Comparison of ENCODE assay signal across 8 cellular contexts in genomic region chr12:57517187-57517586, GRCh38. TPM values are rescaled to one million over a fixed set of nuclear protein-coding genes. Genes with fewer than 3 reads are reported as not detected.
A peak's percentile ranks its signal among the peaks of the same experiment; 100 is the strongest.
DNase-seq lines count a peak whose midpoint lies in the region; TF ChIP-seq lines count a peak whose summit lies in the region.

No MANE protein-coding gene starts in this region.

- peaks cover 0 to 3% (median 0%) of the 10 kb centered on the region in 8 donors for H3K9me3 Mint-ChIP-seq in CD4-positive, alpha-beta memory T cell
- H3K9me3 Mint-ChIP-seq in progenitor cell of endocrine pancreas (ENCODE audit: low read depth): no peaks in the 10 kb centered on the region

- no peak for DNase-seq in CD4-positive, alpha-beta memory T cell
- DNase-seq in choroid plexus epithelial cell (ENCODE audit: low read depth): peak; percentile 25
- no peak for DNase-seq in progenitor cell of endocrine pancreas (ENCODE audit: low spot score, unreplicated experiment)
- DNase-seq in ureter (ENCODE audit: low spot score): no peak
- DNase-seq in NCI-H2107 treated with DMSO at 0.1 percent for 48 hours (lab: John Stamatoyannopoulos, UW; ENCODE audit: unreplicated experiment): no peak
- no peak for DNase-seq in DMS79 treated with DMSO at 0.1 percent for 48 hours (lab: John Stamatoyannopoulos, UW)
- no peak for DNase-seq in colonic mucosa

- peaks cover 46 to 72% of the 10 kb centered on the region in 2 donors for H3K36me3 Mint-ChIP-seq in CD4-positive, alpha-beta memory T cell
- peaks cover 30% of the 10 kb centered on the region for H3K36me3 Mint-ChIP-seq in progenitor cell of endocrine pancreas (ENCODE audit: insufficient read depth)

- no peak overlapping the region for H3K4me3 ChIP-seq in CD4-positive, alpha-beta memory T cell (ENCODE audit: low read length in 2 of 2)
- H3K4me3 ChIP-seq in KMS-11 (IDR thresholded peaks at IDR 0.05; ENCODE audit: insufficient read depth, low read depth, low read length) (no peak overlapping the region), choroid plexus epithelial cell (ENCODE audit: low read depth, low read length) (no peak overlapping the region), colonic mucosa (no peak overlapping the region)

- H2AFZ ChIP-seq in KMS-11 (ENCODE audit: low read depth): no peak overlapping the region

- no peaks in the 10 kb centered on the region for H3K9me3 ChIP-seq in CD4-positive, alpha-beta memory T cell (ENCODE audit: control insufficient read depth in 1 of 2, low read length in 2 of 2)
- no peaks in the 10 kb centered on the region for H3K9me3 ChIP-seq in colonic mucosa

- peaks cover 21 to 52% (median 30%) of the 10 kb centered on the region in 4 donors for H3K4me1 Mint-ChIP-seq in CD4-positive, alpha-beta memory T cell
- H3K4me1 Mint-ChIP-seq in progenitor cell of endocrine pancreas (ENCODE audit: low read depth): peaks cover 20% of the 10 kb centered on the region

- POLR2A ChIA-PET in CD4-positive, alpha-beta memory T cell (lab: Charles Lee; ENCODE audit: partially characterized antibody): interaction anchor here (1.0 to 3.7 kb wide), 3 partner anchors 16 to 40 kb away, joined by 3 to 12 read pairs (median 10); partner anchors contain the start of gene ARHGAP9

- H3K4me2 ChIP-seq in KMS-11: no peak overlapping the region; the same call in 1 of the 2 replicates

- intact Hi-C loops in CD4-positive, alpha-beta memory T cell (cut with micrococcal nuclease): no loop called here
- intact Hi-C loops in colonic mucosa (cut with DNase I): no loop called here

- H3K9ac ChIP-seq in KMS-11: no peak overlapping the region
- no peak overlapping the region for H3K9ac ChIP-seq in colonic mucosa (ENCODE audit: low read depth in 2 of 2, low read length in 2 of 2)

- H4K20me1 ChIP-seq in KMS-11 (ENCODE audit: insufficient read depth): no peaks in the 10 kb centered on the region

- H3K27me3 ChIP-seq in CD4-positive, alpha-beta memory T cell (ENCODE audit: insufficient read depth, low read length): no peaks in the 10 kb centered on the region
- H3K27me3 ChIP-seq in KMS-11 (ENCODE audit: insufficient read depth, low read depth) (no peaks in the 10 kb centered on the region), colonic mucosa (no peaks in the 10 kb centered on the region)

- CTCF ChIA-PET in CD4-positive, alpha-beta memory T cell (lab: Charles Lee; ENCODE audit: partially characterized antibody): interaction anchor here (1.0 to 2.4 kb wide), 3 partner anchors 40 to 59 kb away, joined by 3 to 11 read pairs (median 3); no protein-coding TSS in a partner anchor

- peak overlapping the region in 1 of 8 donors; percentile 62 for H3K4me3 Mint-ChIP-seq in CD4-positive, alpha-beta memory T cell
- no peak overlapping the region for H3K4me3 Mint-ChIP-seq in progenitor cell of endocrine pancreas (ENCODE audit: low read depth)

- peaks cover 31% of the 10 kb centered on the region for H3K79me2 ChIP-seq in KMS-11 (ENCODE audit: insufficient read depth, low read depth)

- no peak for TF ChIP-seq CTCF in KMS-11 (conservative IDR thresholded peaks at IDR 0.05; ENCODE audit: low read depth, low read length)
- TF ChIP-seq CTCF in choroid plexus epithelial cell (conservative IDR thresholded peaks at IDR 0.05; ENCODE audit: low read depth, low read length): no peak
- no peak for TF ChIP-seq CTCF in progenitor cell of endocrine pancreas (IDR thresholded peaks at IDR 0.05; ENCODE audit: unreplicated experiment)
- no peak for TF ChIP-seq CTCF in colonic mucosa (IDR thresholded peaks at IDR 0.05)

- peaks cover 51% of the 10 kb centered on the region for H3K36me3 ChIP-seq in CD4-positive, alpha-beta memory T cell (ENCODE audit: insufficient read depth, low read length)
- H3K36me3 ChIP-seq in KMS-11 (ENCODE audit: insufficient read depth) (peaks cover 37% of the 10 kb centered on the region; the same call in 1 of the 2 replicates), colonic mucosa (peaks cover 23% of the 10 kb centered on the region)

- H3K4me1 ChIP-seq in CD4-positive, alpha-beta memory T cell (ENCODE audit: insufficient read depth, low read length): peaks cover 41% of the 10 kb centered on the region
- H3K4me1 ChIP-seq in KMS-11 (ENCODE audit: low read depth, poor library complexity, severe bottlenecking) (peaks cover 41% of the 10 kb centered on the region), colonic mucosa (peaks cover 19% of the 10 kb centered on the region)

- H3K27ac Mint-ChIP-seq in CD4-positive, alpha-beta memory T cell: peak overlapping the region in 5 of 7 donors; percentile 43 to 99 (median 65)
- H3K27ac Mint-ChIP-seq in progenitor cell of endocrine pancreas: peak overlapping the region; percentile 58

- no peak overlapping the region for H3K27ac ChIP-seq in CD4-positive, alpha-beta memory T cell (ENCODE audit: low read depth, low read length)
- H3K27ac ChIP-seq in KMS-11 (peak overlapping the region; percentile 8; the same call in 1 of the 2 replicates), colonic mucosa (no peak overlapping the region)

- H3K27me3 Mint-ChIP-seq in CD4-positive, alpha-beta memory T cell: peaks cover 0 to 2% of the 10 kb centered on the region in 2 donors
- H3K27me3 Mint-ChIP-seq in progenitor cell of endocrine pancreas: no peaks in the 10 kb centered on the region

RNA-seq across cellular contexts. Expression of gene DDIT3, which starts 3.1 kb away (rescaled TPM):
- 10 to 100 TPM; 38.5 to 40.8 TPM for total RNA-seq in CD4-positive, alpha-beta memory T cell
- polyA plus RNA-seq in CD4-positive, alpha-beta memory T cell: 10 to 100 TPM; 15.4 to 22.8 TPM
- total RNA-seq in progenitor cell of endocrine pancreas (15.7 and 18.5 TPM in 2 replicates), ureter (30.8 TPM), colonic mucosa (10 to 100 TPM; 17.5 to 22.8 TPM)

RNA-seq across cellular contexts. Expression of gene MBD6, which starts 5.4 kb away (rescaled TPM):
- total RNA-seq in CD4-positive, alpha-beta memory T cell: 100 to 1,000 TPM in 1 of 2 experiments, 10 to 100 TPM in 1; 97.4 to 103 TPM
- 1 to 10 TPM in 1 of 2 donors, under 1 TPM in 1; 0.16 to 2.6 TPM for polyA plus RNA-seq in CD4-positive, alpha-beta memory T cell
- total RNA-seq in progenitor cell of endocrine pancreas (158 and 159 TPM in 2 replicates), ureter (177 TPM), colonic mucosa (100 to 1,000 TPM in 1 of 2 donors, 10 to 100 TPM in 1; 95.4 to 133 TPM)

RNA-seq across cellular contexts. Expression of gene MARS1, which starts 29.3 kb away (rescaled TPM):
- 100 to 1,000 TPM; 224 to 242 TPM for total RNA-seq in CD4-positive, alpha-beta memory T cell
- polyA plus RNA-seq in CD4-positive, alpha-beta memory T cell: 100 to 1,000 TPM in 1 of 2 donors, 10 to 100 TPM in 1; 84.8 to 114 TPM
- 290 and 318 TPM in 2 replicates for total RNA-seq in progenitor cell of endocrine pancreas
- total RNA-seq in ureter: 327 TPM
- total RNA-seq in colonic mucosa: 100 to 1,000 TPM in 1 of 2 donors, 10 to 100 TPM in 1; 90.3 to 195 TPM

RNA-seq across cellular contexts. Expression of gene DCTN2, which starts 29.8 kb away (rescaled TPM):
- 10 to 100 TPM; 69.4 to 70.7 TPM for total RNA-seq in CD4-positive, alpha-beta memory T cell
- 10 to 100 TPM; 67.4 to 86.2 TPM for polyA plus RNA-seq in CD4-positive, alpha-beta memory T cell
- total RNA-seq in progenitor cell of endocrine pancreas (144 and 153 TPM in 2 replicates), ureter (104 TPM), colonic mucosa (100 to 1,000 TPM; 131 to 139 TPM)

RNA-seq across cellular contexts. Expression of gene KIF5A, which starts 32.7 kb away (rescaled TPM):
- under 1 TPM; 0.96 to 1.00 TPM for total RNA-seq in CD4-positive, alpha-beta memory T cell
- polyA plus RNA-seq in CD4-positive, alpha-beta memory T cell: not detected
- total RNA-seq in progenitor cell of endocrine pancreas: 2.5 and 2.8 TPM in 2 replicates
- total RNA-seq in ureter: 0.99 TPM
- 1 to 10 TPM in 1 of 2 donors, under 1 TPM in 1; 0.67 to 2.1 TPM for total RNA-seq in colonic mucosa
